In genomic region chr12:13602217-13602616, GRCh38 we compare ENCODE assay signal across 17 cellular contexts.
"Had no signal": no experiment of that assay in that cellular context is flagged by ENCODE, and none has a peak within 500 bp of the region (broad histone marks: within the 10 kb centered on the region; RNA-seq: fewer than 3 reads in every experiment).

No MANE protein-coding gene starts in this region.

- H3K27ac ChIP-seq: ascending aorta, esophagus squamous epithelium, foreskin keratinocyte, psoas muscle, WERI-Rb-1 had no signal

- H3K9me3 ChIP-seq: ascending aorta, esophagus squamous epithelium, psoas muscle had no signal

- H3K27ac Mint-ChIP-seq: activated naive CD4-positive, alpha-beta T cell treated with anti-CD3 and anti-CD28 coated beads, Interleukin-2, amount 50 U/mL, for 24 hours; activated T-cell treated with anti-CD3 and anti-CD28 coated beads, Interleukin-2, amount 50 U/mL, for 72 hours; naive thymus-derived CD8-positive, alpha-beta T cell had no signal

- ATAC-seq: activated T-cell treated with anti-CD3 and anti-CD28 coated beads, Interleukin-2, amount 50 U/mL, for 72 hours; foreskin keratinocyte; naive thymus-derived CD8-positive, alpha-beta T cell had no signal

- DNase-seq: activated CD4-positive, alpha-beta T cell treated with anti-CD3 and anti-CD28 coated beads, Interleukin-2, amount 50 U/mL, for 4 hours; activated gamma-delta T cell; activated T-cell treated with anti-CD3 and anti-CD28 coated beads, Interleukin-2, amount 50 U/mL, for 72 hours; dermis blood vessel endothelial cell; effector memory CD4-positive, alpha-beta T cell; esophagus squamous epithelium; foreskin keratinocyte; glutamatergic neuron; naive thymus-derived CD8-positive, alpha-beta T cell; psoas muscle; stimulated activated CD8-positive, alpha-beta memory T cell treated with anti-CD3 and anti-CD28 coated beads, Interleukin-4, amount 100 ng/mL, for 48 hours; stimulated activated naive CD4-positive, alpha-beta T cell; SW 1271; T-helper 2 cell; WERI-Rb-1 had no signal

- H3K4me1 ChIP-seq: ascending aorta, esophagus squamous epithelium, foreskin keratinocyte, psoas muscle had no signal

- H3K4me3 ChIP-seq: ascending aorta, esophagus squamous epithelium, psoas muscle had no signal

- H3K9me3 Mint-ChIP-seq: activated naive CD4-positive, alpha-beta T cell treated with anti-CD3 and anti-CD28 coated beads, Interleukin-2, amount 50 U/mL, for 24 hours; activated T-cell treated with anti-CD3 and anti-CD28 coated beads, Interleukin-2, amount 50 U/mL, for 72 hours had no signal

- H3K4me1 Mint-ChIP-seq: activated naive CD4-positive, alpha-beta T cell treated with anti-CD3 and anti-CD28 coated beads, Interleukin-2, amount 50 U/mL, for 24 hours; naive thymus-derived CD8-positive, alpha-beta T cell had no signal

- H3K4me3 Mint-ChIP-seq: activated naive CD4-positive, alpha-beta T cell treated with anti-CD3 and anti-CD28 coated beads, Interleukin-2, amount 50 U/mL, for 24 hours; activated T-cell treated with anti-CD3 and anti-CD28 coated beads, Interleukin-2, amount 50 U/mL, for 72 hours; naive thymus-derived CD8-positive, alpha-beta T cell had no signal

- H3K36me3 Mint-ChIP-seq: activated naive CD4-positive, alpha-beta T cell treated with anti-CD3 and anti-CD28 coated beads, Interleukin-2, amount 50 U/mL, for 24 hours; naive thymus-derived CD8-positive, alpha-beta T cell had no signal

- H3K36me3 ChIP-seq: ascending aorta, esophagus squamous epithelium, WERI-Rb-1 had no signal

- H3K27me3 ChIP-seq: ascending aorta, esophagus squamous epithelium, foreskin keratinocyte had no signal
